In the genomic region with DNA sequence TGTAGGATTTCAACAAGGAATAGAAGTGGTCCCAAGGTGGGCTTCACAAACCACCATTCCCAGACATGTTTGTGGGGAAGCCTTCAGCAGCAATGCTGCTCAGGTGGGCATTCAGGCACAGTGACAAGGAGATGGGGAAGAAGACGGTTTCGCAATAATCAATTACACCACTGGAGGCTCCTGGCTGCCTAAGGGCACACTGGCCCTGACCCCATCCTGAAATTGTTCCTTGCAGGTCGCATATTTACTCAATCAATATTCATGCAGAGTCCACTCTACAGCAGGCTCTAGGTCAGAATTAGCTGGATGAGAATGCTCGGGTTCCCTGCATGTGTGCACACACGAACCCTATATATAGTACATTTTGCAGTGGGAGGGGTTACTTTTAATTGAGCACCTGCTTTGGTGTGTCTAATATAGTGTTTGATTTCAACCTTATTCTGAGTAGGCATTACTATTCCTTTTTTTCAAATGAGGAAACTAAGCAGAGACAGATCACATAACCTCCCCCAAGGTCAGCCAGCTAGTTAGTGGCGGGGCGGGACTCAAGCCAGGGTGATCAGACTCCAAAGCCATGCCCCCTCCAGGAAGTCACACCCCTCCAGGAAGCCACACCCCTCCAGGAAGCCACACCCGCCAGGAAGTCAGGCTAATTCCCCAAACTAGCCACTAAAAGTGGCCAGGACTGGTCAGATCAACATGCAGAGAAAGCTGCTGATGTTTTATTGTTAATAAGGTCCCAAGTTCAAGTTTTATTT, we compare ENCODE assay signal across 9 cellular contexts.
DNase-seq lines count a peak whose midpoint lies in the region; FAIRE-seq and TF ChIP-seq lines count a peak whose summit lies in the region.
"Had no signal": no experiment of that assay in that cellular context is flagged by ENCODE, and none has a peak within 500 bp of the region (broad histone marks: within the 10 kb centered on the region; RNA-seq: fewer than 3 reads in every experiment).

No MANE protein-coding gene starts in this region.

- H3K9me3 ChIP-seq in kidney (ENCODE audit: control insufficient read depth in 1 of 2, low read length in 2 of 2) (no peaks in the 10 kb centered on the region), tibial artery (no peaks in the 10 kb centered on the region)

- H3K4me1 ChIP-seq in kidney (ENCODE audit: control insufficient read depth in 1 of 2, insufficient read depth in 1 of 2, low read depth in 1 of 2, low read length in 2 of 2), result peaks cover 0 to 6% of the 10 kb centered on the region in 2 donors
- no peaks in the 10 kb centered on the region for H3K4me1 ChIP-seq in tibial artery

- H3K36me3 ChIP-seq in kidney (ENCODE audit: control insufficient read depth in 1 of 2, insufficient read depth in 2 of 2, low read length in 2 of 2) (no peaks in the 10 kb centered on the region), tibial artery (no peaks in the 10 kb centered on the region)

- peaks cover 2% of the 10 kb centered on the region for H3K36me3 Mint-ChIP-seq in activated CD4-positive, alpha-beta T cell treated with anti-CD3 and anti-CD28 coated beads, Interleukin-2, amount 10 ng/mL, durations not matched to agents 7 days and 5 days (ENCODE audit: low read depth)
- peaks cover 6% of the 10 kb centered on the region for H3K36me3 Mint-ChIP-seq in activated naive CD8-positive, alpha-beta T cell treated with anti-CD3 and anti-CD28 coated beads for 36 hours

- H3K9me3 Mint-ChIP-seq in activated CD4-positive, alpha-beta T cell treated with anti-CD3 and anti-CD28 coated beads, Interleukin-2, amount 10 ng/mL, durations not matched to agents 7 days and 5 days, result peaks cover 4% of the 10 kb centered on the region
- no peaks in the 10 kb centered on the region for H3K9me3 Mint-ChIP-seq in activated naive CD8-positive, alpha-beta T cell treated with anti-CD3 and anti-CD28 coated beads for 36 hours

- intact Hi-C loops in kidney (cut with DNase I), result no loop called here
- intact Hi-C loops in tibial artery (cut with DNase I; ENCODE audit: low total_unique reads), result no loop called here

- TF ChIP-seq CTCF in kidney (IDR thresholded peaks at IDR 0.05; ENCODE audit: borderline replicate concordance, extremely low read depth, insufficient read depth) (no peak), tibial artery (IDR thresholded peaks at IDR 0.05) (no peak)

- H3K4me1 Mint-ChIP-seq in activated CD4-positive, alpha-beta T cell treated with anti-CD3 and anti-CD28 coated beads, Interleukin-2, amount 10 ng/mL, durations not matched to agents 7 days and 5 days, result peaks cover 31% of the 10 kb centered on the region
- peaks cover 21% of the 10 kb centered on the region for H3K4me1 Mint-ChIP-seq in activated naive CD8-positive, alpha-beta T cell treated with anti-CD3 and anti-CD28 coated beads for 36 hours

- H3K27ac ChIP-seq in kidney (ENCODE audit: low read depth in 2 of 2, low read length in 2 of 2) (no peak overlapping the region), tibial artery (no peak overlapping the region)
- H3K27ac ChIP-seq: skin epidermis had no signal

- H3K4me3 ChIP-seq in kidney (ENCODE audit: low read length in 2 of 2) (no peak overlapping the region), tibial artery (no peak overlapping the region)
- H3K4me3 ChIP-seq: skin epidermis had no signal

- POLR2A ChIA-PET in activated CD4-positive, alpha-beta T cell treated with anti-CD3 and anti-CD28 coated beads, Interleukin-2, amount 10 ng/mL, durations not matched to agents 7 days and 5 days (lab: Charles Lee), result no interaction called here

- FAIRE-seq in kidney (lab: Jason Lieb, UNC), result peak; percentile 13

- DNase-seq in activated CD4-positive, alpha-beta T cell treated with anti-CD3 and anti-CD28 coated beads, Interleukin-2, amount 10 ng/mL, durations not matched to agents 7 days and 5 days, result peak; percentile 43
- no peak for DNase-seq in activated CD4-positive, alpha-beta T cell treated with anti-CD3 and anti-CD28 coated beads for 1 hour
- DNase-seq in NOMO-1 treated with DMSO at 0.1 percent for 48 hours (lab: John Stamatoyannopoulos, UW; ENCODE audit: unreplicated experiment) (peak; percentile 91), kidney (peak; percentile 94), tibial artery (peak; percentile 70 to 81), retina (no peak), KG1 (lab: John Stamatoyannopoulos, UW) (no peak)
- peak; percentile 27 for DNase-seq in activated naive CD8-positive, alpha-beta T cell treated with anti-CD3 and anti-CD28 coated beads for 36 hours

- CTCF ChIA-PET in activated CD4-positive, alpha-beta T cell treated with anti-CD3 and anti-CD28 coated beads, Interleukin-2, amount 10 ng/mL, durations not matched to agents 7 days and 5 days (lab: Charles Lee), result interaction anchor here (0.6 kb wide), 1 partner anchor 97 kb away, joined by 3 read pairs; no protein-coding TSS in a partner anchor

- no peak overlapping the region for H3K4me3 Mint-ChIP-seq in activated CD4-positive, alpha-beta T cell treated with anti-CD3 and anti-CD28 coated beads, Interleukin-2, amount 10 ng/mL, durations not matched to agents 7 days and 5 days
- H3K4me3 Mint-ChIP-seq in activated naive CD8-positive, alpha-beta T cell treated with anti-CD3 and anti-CD28 coated beads for 36 hours, result no peak overlapping the region

- H3K27me3 Mint-ChIP-seq in activated CD4-positive, alpha-beta T cell treated with anti-CD3 and anti-CD28 coated beads, Interleukin-2, amount 10 ng/mL, durations not matched to agents 7 days and 5 days, result no peaks in the 10 kb centered on the region
- no peaks in the 10 kb centered on the region for H3K27me3 Mint-ChIP-seq in activated naive CD8-positive, alpha-beta T cell treated with anti-CD3 and anti-CD28 coated beads for 36 hours

- H3K27ac Mint-ChIP-seq in activated CD4-positive, alpha-beta T cell treated with anti-CD3 and anti-CD28 coated beads, Interleukin-2, amount 10 ng/mL, durations not matched to agents 7 days and 5 days, result peak overlapping the region; percentile 62
- H3K27ac Mint-ChIP-seq in activated naive CD8-positive, alpha-beta T cell treated with anti-CD3 and anti-CD28 coated beads for 36 hours, result no peak overlapping the region

- no peak overlapping the region for H3K9ac ChIP-seq in kidney (ENCODE audit: low read length in 2 of 2)

- no peaks in the 10 kb centered on the region for H3K27me3 ChIP-seq in tibial artery

Comparison
In these comparisons a context has a peak if more than half of its experiments do, and no peak if none do; other contexts are left out.
1. DNase-seq: peak in activated CD4-positive, alpha-beta T cell treated with anti-CD3 and anti-CD28 coated beads, Interleukin-2, amount 10 ng/mL, durations not matched to agents 7 days and 5 days (single experiment), NOMO-1 treated with DMSO at 0.1 percent for 48 hours (single experiment), activated naive CD8-positive, alpha-beta T cell treated with anti-CD3 and anti-CD28 coated beads for 36 hours (single experiment), kidney (single experiment) and tibial artery (2 of 2); none in activated CD4-positive, alpha-beta T cell treated with anti-CD3 and anti-CD28 coated beads for 1 hour (single experiment), retina (single experiment) and KG1 (single experiment).